ENCODE assay signal across 18 cellular contexts in the genomic region with DNA sequence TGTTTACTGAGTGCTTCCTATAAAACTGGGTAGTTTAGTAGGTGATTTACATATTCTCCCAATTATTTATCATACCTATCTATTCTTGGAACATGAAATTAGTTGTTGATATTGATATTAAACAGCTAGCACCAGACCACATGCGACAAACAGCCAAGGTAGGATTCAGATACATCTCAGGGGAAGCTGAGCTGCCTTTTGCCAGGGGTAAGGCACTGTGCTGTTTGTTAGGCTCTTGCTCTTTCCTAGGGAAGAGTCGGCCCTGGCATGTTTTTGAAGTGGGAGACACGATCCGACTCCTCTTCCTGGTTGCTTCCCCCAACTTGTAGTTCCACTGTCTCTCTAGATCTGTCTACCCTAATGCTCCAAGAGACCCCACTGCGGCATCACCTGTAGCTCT.
DNase-seq lines count a peak whose midpoint lies in the region; ATAC-seq and TF ChIP-seq lines count a peak whose summit lies in the region.
"Had no signal": no experiment of that assay in that cellular context is flagged by ENCODE, and none has a peak within 500 bp of the region (broad histone marks: within the 10 kb centered on the region; RNA-seq: fewer than 3 reads in every experiment).

No MANE protein-coding gene starts in this region.

- H3K27ac Mint-ChIP-seq in WTC11 (peak overlapping the region; percentile 38; the same call in 1 of the 2 replicates), nephron progenitor cell (peak overlapping the region; percentile 7)

- peaks cover 51% of the 10 kb centered on the region for H3K36me3 ChIP-seq in left ventricle myocardium inferior

- intact Hi-C loops in left ventricle myocardium inferior (cut with micrococcal nuclease), result no loop called here
- intact Hi-C loops in left ventricle myocardium superior (cut with micrococcal nuclease), result no loop called here
- intact Hi-C loops in dorsolateral prefrontal cortex (cut with DNase I), result no loop called here

- POLR2A ChIA-PET in WTC11 (lab: Charles Lee), result no interaction called here

- no peaks in the 10 kb centered on the region for H3K9me3 ChIP-seq in left ventricle myocardium inferior (replicated peaks)
- H3K9me3 ChIP-seq: MG63, SJSA1 had no signal

- H3K36me3 Mint-ChIP-seq in WTC11, result peaks cover 51% of the 10 kb centered on the region
- H3K36me3 Mint-ChIP-seq in nephron progenitor cell (ENCODE audit: low read depth), result peaks cover 75% of the 10 kb centered on the region

- H3K4me3 ChIP-seq in left ventricle myocardium inferior (no peak overlapping the region), dorsolateral prefrontal cortex (no peak overlapping the region)
- H3K4me3 ChIP-seq: MG63, SJSA1 had no signal

- TF ChIP-seq CTCF in left ventricle myocardium inferior (IDR thresholded peaks at IDR 0.05; ENCODE audit: borderline replicate concordance) (no peak), WTC11 (IDR thresholded peaks at IDR 0.05) (no peak), nephron progenitor cell (IDR thresholded peaks at IDR 0.05) (no peak), GM13977 (IDR thresholded peaks at IDR 0.05; ENCODE audit: extremely low read depth, insufficient read depth, missing control alignments) (no peak), dorsolateral prefrontal cortex (IDR thresholded peaks at IDR 0.05 in 54 of 56, conservative IDR thresholded peaks at IDR 0.05 in 2 of 56; ENCODE audit: low read depth in 1 of 56, partially characterized antibody in 56 of 56) (no peak)

- H3K27me3 Mint-ChIP-seq in WTC11 (ENCODE audit: low read depth), result no peaks in the 10 kb centered on the region
- H3K27me3 Mint-ChIP-seq in nephron progenitor cell (ENCODE audit: low read depth, poor library complexity), result no peaks in the 10 kb centered on the region

- H3K4me1 ChIP-seq in left ventricle myocardium inferior, result peaks cover 57% of the 10 kb centered on the region

- peaks cover 35% of the 10 kb centered on the region for H3K4me1 Mint-ChIP-seq in WTC11
- peaks cover 21% of the 10 kb centered on the region for H3K4me1 Mint-ChIP-seq in nephron progenitor cell

- H3K27me3 ChIP-seq in left ventricle myocardium inferior (ENCODE audit: low read depth), result no peaks in the 10 kb centered on the region
- H3K27me3 ChIP-seq in dorsolateral prefrontal cortex, result no peaks in the 10 kb centered on the region
- H3K27me3 ChIP-seq: MG63, SJSA1 had no signal

- H3K27ac ChIP-seq in left ventricle myocardium inferior (replicated peaks) (peak overlapping the region; percentile 74), dorsolateral prefrontal cortex (no peak overlapping the region)
- H3K27ac ChIP-seq: SJSA1 had no signal

- DNase-seq in left ventricle myocardium inferior (no peak), left ventricle myocardium superior (no peak), WTC11 (ENCODE audit: low spot score) (no peak), nephron progenitor cell (no peak), GM13977 (ENCODE audit: low spot score) (no peak), dorsolateral prefrontal cortex (no peak), T1000 (lab: John Stamatoyannopoulos, UW) (no peak)
- DNase-seq: AML-193, C1 segment of cervical spinal cord, DMS53, GDM1, Karpas-422, MG63, NCI-H1417 treated with DMSO at 0.1 percent for 48 hours, NCI-H187 treated with DMSO at 0.1 percent for 48 hours, NCI-H345, NCI-H524 treated with DMSO at 0.1 percent for 48 hours had no signal

- CTCF ChIA-PET in WTC11 (lab: Charles Lee), result interaction anchor here (0.6 to 1.5 kb wide), 2 partner anchors 23 to 206 kb away, joined by 3 to 5 read pairs; no protein-coding TSS in a partner anchor

- in situ Hi-C loops in GM13977 (cut with MboI; ENCODE audit: low pct_unique_long_range_greater_than_20kb, low sequenced_read_pairs, unreplicated experiment), result no loop called here

- H3K4me3 Mint-ChIP-seq in WTC11, result no peak overlapping the region
- no peak overlapping the region for H3K4me3 Mint-ChIP-seq in nephron progenitor cell

- H3K9me3 Mint-ChIP-seq in WTC11, result no peaks in the 10 kb centered on the region
- no peaks in the 10 kb centered on the region for H3K9me3 Mint-ChIP-seq in nephron progenitor cell

- ATAC-seq in left ventricle myocardium superior (no peak), WTC11 (no peak)

TF ChIP-seq in WTC11, 78 proteins besides CTCF, POLR2A, EP300 and RAD21:
- TF ChIP-seq FOXP4 (CRISPR knock-in tag; IDR thresholded peaks at IDR 0.05) (no peak), CBFB (CRISPR knock-in tag; IDR thresholded peaks at IDR 0.05; ENCODE audit: low read depth) (no peak), ZMAT4 (CRISPR knock-in tag; IDR thresholded peaks at IDR 0.05) (no peak), ZNF263 (CRISPR knock-in tag; IDR thresholded peaks at IDR 0.05; ENCODE audit: low read depth) (no peak), NFYB (CRISPR knock-in tag; conservative IDR thresholded peaks at IDR 0.05; ENCODE audit: low read depth) (no peak), MYBL2 (CRISPR knock-in tag; IDR thresholded peaks at IDR 0.05) (no peak), TP53 (CRISPR knock-in tag; IDR thresholded peaks at IDR 0.05) (no peak), ZNF281 (CRISPR knock-in tag; IDR thresholded peaks at IDR 0.05) (no peak), CREM (CRISPR knock-in tag; IDR thresholded peaks at IDR 0.05) (no peak), JUN (CRISPR knock-in tag; IDR thresholded peaks at IDR 0.05) (no peak), FOXK1 (CRISPR knock-in tag; IDR thresholded peaks at IDR 0.05) (no peak)
